ENCODE assay signal across 1 cellular context in the genomic region with DNA sequence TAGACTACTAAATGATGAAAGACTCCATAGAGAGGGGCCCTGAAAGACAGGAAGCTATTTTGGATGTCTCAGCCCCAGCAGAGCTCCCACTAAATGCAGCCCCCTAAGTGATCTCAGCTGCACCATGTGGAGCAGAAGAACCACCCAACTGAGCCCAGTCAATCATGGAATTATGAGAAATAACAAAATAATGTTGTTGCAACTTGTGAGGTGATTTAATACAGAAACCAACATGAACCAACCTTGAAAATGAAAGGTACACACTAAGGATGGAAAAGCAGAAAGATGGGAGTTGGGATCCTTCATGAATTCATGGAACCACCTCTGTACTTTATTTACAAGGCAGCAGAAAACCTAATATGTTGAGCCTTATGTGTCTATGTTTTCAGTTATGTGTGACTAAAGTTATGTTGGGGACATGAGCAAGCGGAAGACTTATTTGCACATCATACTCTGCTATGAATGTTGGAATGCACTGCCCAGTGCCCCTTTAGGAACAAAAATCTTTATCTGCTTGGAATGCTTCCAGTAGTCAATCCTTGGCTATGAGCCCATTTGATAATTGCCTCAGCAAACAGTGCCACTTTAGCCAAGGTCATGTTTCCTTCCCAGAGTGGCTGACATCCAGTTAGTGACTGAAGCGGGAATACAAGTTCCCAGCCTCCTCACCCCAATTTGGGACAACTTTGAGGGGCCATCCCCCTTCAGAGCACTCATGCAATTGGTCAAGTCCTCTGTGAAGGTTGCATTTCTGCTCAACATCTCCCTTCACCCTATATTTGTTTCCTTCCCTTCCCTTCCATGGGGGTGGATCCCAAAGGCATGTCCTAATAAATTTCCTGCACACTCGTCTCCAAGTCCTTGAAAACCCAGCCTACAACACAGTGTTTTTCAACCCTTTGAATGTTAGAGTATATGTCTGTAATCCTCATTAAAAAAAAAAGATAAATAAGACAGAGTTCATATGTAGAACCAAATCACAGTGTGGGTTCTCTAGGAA.
TF ChIP-seq lines count a peak whose summit lies in the region.

No MANE protein-coding gene starts in this region.

TF ChIP-seq in HepG2, 621 proteins besides CTCF, POLR2A, EP300 and RAD21 (continued from another document and continues in another):
- TF ChIP-seq, protein P1, sequence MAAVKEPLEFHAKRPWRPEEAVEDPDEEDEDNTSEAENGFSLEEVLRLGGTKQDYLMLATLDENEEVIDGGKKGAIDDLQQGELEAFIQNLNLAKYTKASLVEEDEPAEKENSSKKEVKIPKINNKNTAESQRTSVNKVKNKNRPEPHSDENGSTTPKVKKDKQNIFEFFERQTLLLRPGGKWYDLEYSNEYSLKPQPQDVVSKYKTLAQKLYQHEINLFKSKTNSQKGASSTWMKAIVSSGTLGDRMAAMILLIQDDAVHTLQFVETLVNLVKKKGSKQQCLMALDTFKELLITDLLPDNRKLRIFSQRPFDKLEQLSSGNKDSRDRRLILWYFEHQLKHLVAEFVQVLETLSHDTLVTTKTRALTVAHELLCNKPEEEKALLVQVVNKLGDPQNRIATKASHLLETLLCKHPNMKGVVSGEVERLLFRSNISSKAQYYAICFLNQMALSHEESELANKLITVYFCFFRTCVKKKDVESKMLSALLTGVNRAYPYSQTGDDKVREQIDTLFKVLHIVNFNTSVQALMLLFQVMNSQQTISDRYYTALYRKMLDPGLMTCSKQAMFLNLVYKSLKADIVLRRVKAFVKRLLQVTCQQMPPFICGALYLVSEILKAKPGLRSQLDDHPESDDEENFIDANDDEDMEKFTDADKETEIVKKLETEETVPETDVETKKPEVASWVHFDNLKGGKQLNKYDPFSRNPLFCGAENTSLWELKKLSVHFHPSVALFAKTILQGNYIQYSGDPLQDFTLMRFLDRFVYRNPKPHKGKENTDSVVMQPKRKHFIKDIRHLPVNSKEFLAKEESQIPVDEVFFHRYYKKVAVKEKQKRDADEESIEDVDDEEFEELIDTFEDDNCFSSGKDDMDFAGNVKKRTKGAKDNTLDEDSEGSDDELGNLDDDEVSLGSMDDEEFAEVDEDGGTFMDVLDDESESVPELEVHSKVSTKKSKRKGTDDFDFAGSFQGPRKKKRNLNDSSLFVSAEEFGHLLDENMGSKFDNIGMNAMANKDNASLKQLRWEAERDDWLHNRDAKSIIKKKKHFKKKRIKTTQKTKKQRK (IDR thresholded peaks at IDR 0.05; ENCODE audit: low read length) = no peak
- TF ChIP-seq NFKBIZ (CRISPR knock-in tag; IDR thresholded peaks at IDR 0.05) = peak; percentile 99
- TF ChIP-seq TARDBP (CRISPR knock-in tag; IDR thresholded peaks at IDR 0.05) = peak; percentile 90
- TF ChIP-seq, protein P2, sequence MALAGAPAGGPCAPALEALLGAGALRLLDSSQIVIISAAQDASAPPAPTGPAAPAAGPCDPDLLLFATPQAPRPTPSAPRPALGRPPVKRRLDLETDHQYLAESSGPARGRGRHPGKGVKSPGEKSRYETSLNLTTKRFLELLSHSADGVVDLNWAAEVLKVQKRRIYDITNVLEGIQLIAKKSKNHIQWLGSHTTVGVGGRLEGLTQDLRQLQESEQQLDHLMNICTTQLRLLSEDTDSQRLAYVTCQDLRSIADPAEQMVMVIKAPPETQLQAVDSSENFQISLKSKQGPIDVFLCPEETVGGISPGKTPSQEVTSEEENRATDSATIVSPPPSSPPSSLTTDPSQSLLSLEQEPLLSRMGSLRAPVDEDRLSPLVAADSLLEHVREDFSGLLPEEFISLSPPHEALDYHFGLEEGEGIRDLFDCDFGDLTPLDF (CRISPR knock-in tag; IDR thresholded peaks at IDR 0.05) = no peak
- 0 out of 2 replicates have a peak, but pooled peaks have one; percentile 49 for TF ChIP-seq SNAI1 (CRISPR knock-in tag; IDR thresholded peaks at IDR 0.05; ENCODE audit: borderline replicate concordance)
- peak; percentile 98 for TF ChIP-seq BCL6 (CRISPR knock-in tag; IDR thresholded peaks at IDR 0.05)
- TF ChIP-seq, protein P3, sequence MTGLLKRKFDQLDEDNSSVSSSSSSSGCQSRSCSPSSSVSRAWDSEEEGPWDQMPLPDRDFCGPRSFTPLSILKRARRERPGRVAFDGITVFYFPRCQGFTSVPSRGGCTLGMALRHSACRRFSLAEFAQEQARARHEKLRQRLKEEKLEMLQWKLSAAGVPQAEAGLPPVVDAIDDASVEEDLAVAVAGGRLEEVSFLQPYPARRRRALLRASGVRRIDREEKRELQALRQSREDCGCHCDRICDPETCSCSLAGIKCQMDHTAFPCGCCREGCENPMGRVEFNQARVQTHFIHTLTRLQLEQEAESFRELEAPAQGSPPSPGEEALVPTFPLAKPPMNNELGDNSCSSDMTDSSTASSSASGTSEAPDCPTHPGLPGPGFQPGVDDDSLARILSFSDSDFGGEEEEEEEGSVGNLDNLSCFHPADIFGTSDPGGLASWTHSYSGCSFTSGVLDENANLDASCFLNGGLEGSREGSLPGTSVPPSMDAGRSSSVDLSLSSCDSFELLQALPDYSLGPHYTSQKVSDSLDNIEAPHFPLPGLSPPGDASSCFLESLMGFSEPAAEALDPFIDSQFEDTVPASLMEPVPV (CRISPR knock-in tag; IDR thresholded peaks at IDR 0.05) = 0 out of 2 replicates have a peak, but pooled peaks have one; percentile 51
- no peak for TF ChIP-seq ZNF780A (CRISPR knock-in tag; IDR thresholded peaks at IDR 0.05)
- no peak for TF ChIP-seq RNF2 (conservative IDR thresholded peaks at IDR 0.05; ENCODE audit: low read depth)
- no peak for TF ChIP-seq ZNF337 (CRISPR knock-in tag; IDR thresholded peaks at IDR 0.05; ENCODE audit: borderline replicate concordance, low read depth)
- no peak for TF ChIP-seq ZNF510 (CRISPR knock-in tag; IDR thresholded peaks at IDR 0.05; ENCODE audit: low read depth)
- TF ChIP-seq, protein P4, sequence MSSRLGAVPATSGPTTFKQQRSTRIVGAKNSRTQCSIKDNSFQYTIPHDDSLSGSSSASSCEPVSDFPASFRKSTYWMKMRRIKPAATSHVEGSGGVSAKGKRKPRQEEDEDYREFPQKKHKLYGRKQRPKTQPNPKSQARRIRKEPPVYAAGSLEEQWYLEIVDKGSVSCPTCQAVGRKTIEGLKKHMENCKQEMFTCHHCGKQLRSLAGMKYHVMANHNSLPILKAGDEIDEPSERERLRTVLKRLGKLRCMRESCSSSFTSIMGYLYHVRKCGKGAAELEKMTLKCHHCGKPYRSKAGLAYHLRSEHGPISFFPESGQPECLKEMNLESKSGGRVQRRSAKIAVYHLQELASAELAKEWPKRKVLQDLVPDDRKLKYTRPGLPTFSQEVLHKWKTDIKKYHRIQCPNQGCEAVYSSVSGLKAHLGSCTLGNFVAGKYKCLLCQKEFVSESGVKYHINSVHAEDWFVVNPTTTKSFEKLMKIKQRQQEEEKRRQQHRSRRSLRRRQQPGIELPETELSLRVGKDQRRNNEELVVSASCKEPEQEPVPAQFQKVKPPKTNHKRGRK (CRISPR knock-in tag; IDR thresholded peaks at IDR 0.05) = no peak
- TF ChIP-seq ELF1 (CRISPR knock-in tag; IDR thresholded peaks at IDR 0.05) = peak; percentile 4; the same call in 1 of the 2 replicates
- no peak for TF ChIP-seq NFRKB (IDR thresholded peaks at IDR 0.05)
- peak; percentile 61; the same call in 1 of the 2 replicates for TF ChIP-seq CBFB (CRISPR knock-in tag; IDR thresholded peaks at IDR 0.05)
- TF ChIP-seq SOX13 (IDR thresholded peaks at IDR 0.05) = peak; percentile 68; the same call in 1 of the 2 replicates
- peak in 1 of 2 experiments; percentile 97; a peak in 2 of 4 replicates for TF ChIP-seq SOX13 (CRISPR knock-in tag; conservative IDR thresholded peaks at IDR 0.05 in 1 of 2, IDR thresholded peaks at IDR 0.05 in 1 of 2)
- TF ChIP-seq HOXA7 (CRISPR knock-in tag; IDR thresholded peaks at IDR 0.05) = no peak
- TF ChIP-seq E2F2 (CRISPR knock-in tag; IDR thresholded peaks at IDR 0.05; ENCODE audit: borderline replicate concordance) = no peak
- TF ChIP-seq MYNN (CRISPR knock-in tag; IDR thresholded peaks at IDR 0.05; ENCODE audit: low read depth) = no peak
- TF ChIP-seq TRIM24 (CRISPR knock-in tag; IDR thresholded peaks at IDR 0.05) = peak; percentile 93; the same call in 1 of the 2 replicates
- TF ChIP-seq, protein P5, sequence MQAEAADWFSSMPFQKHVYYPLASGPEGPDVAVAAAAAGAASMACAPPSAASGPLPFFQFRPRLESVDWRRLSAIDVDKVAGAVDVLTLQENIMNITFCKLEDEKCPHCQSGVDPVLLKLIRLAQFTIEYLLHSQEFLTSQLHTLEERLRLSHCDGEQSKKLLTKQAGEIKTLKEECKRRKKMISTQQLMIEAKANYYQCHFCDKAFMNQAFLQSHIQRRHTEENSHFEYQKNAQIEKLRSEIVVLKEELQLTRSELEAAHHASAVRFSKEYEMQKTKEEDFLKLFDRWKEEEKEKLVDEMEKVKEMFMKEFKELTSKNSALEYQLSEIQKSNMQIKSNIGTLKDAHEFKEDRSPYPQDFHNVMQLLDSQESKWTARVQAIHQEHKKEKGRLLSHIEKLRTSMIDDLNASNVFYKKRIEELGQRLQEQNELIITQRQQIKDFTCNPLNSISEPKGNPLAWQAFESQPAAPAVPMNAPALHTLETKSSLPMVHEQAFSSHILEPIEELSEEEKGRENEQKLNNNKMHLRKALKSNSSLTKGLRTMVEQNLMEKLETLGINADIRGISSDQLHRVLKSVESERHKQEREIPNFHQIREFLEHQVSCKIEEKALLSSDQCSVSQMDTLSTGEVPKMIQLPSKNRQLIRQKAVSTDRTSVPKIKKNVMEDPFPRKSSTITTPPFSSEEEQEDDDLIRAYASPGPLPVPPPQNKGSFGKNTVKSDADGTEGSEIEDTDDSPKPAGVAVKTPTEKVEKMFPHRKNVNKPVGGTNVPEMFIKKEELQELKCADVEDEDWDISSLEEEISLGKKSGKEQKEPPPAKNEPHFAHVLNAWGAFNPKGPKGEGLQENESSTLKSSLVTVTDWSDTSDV (CRISPR knock-in tag; IDR thresholded peaks at IDR 0.05) = no peak; the same call in 1 of the 2 replicates
- TF ChIP-seq EHMT2 (IDR thresholded peaks at IDR 0.05; ENCODE audit: borderline replicate concordance, low read depth, low read length) = peak; percentile 53; the same call in 1 of the 2 replicates
- TF ChIP-seq, protein P6, sequence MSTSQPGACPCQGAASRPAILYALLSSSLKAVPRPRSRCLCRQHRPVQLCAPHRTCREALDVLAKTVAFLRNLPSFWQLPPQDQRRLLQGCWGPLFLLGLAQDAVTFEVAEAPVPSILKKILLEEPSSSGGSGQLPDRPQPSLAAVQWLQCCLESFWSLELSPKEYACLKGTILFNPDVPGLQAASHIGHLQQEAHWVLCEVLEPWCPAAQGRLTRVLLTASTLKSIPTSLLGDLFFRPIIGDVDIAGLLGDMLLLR (CRISPR knock-in tag; IDR thresholded peaks at IDR 0.05) = 0 out of 2 replicates have a peak, but pooled peaks have one; percentile 56
- 0 out of 2 replicates have a peak, but pooled peaks have one; percentile 82 for TF ChIP-seq ZNF724P (CRISPR knock-in tag; IDR thresholded peaks at IDR 0.05; ENCODE audit: borderline replicate concordance)
- no peak for TF ChIP-seq ZNF17 (CRISPR knock-in tag; IDR thresholded peaks at IDR 0.05)
- no peak for TF ChIP-seq ZNF619 (CRISPR knock-in tag; IDR thresholded peaks at IDR 0.05)
- no peak; the same call in 1 of the 2 replicates for TF ChIP-seq MAF1 (CRISPR knock-in tag; IDR thresholded peaks at IDR 0.05; ENCODE audit: borderline replicate concordance)
- no peak for TF ChIP-seq KAT7 (CRISPR knock-in tag; IDR thresholded peaks at IDR 0.05; ENCODE audit: borderline replicate concordance)
- TF ChIP-seq ZNF7 (CRISPR knock-in tag; IDR thresholded peaks at IDR 0.05) = no peak
- TF ChIP-seq ZNF232 (CRISPR knock-in tag; IDR thresholded peaks at IDR 0.05; ENCODE audit: borderline replicate concordance) = 0 out of 2 replicates have a peak, but pooled peaks have one; percentile 22
- no peak for TF ChIP-seq THAP7 (CRISPR knock-in tag; IDR thresholded peaks at IDR 0.05)
- no peak for TF ChIP-seq JUN (CRISPR knock-in tag; IDR thresholded peaks at IDR 0.05)
- TF ChIP-seq, protein P7, sequence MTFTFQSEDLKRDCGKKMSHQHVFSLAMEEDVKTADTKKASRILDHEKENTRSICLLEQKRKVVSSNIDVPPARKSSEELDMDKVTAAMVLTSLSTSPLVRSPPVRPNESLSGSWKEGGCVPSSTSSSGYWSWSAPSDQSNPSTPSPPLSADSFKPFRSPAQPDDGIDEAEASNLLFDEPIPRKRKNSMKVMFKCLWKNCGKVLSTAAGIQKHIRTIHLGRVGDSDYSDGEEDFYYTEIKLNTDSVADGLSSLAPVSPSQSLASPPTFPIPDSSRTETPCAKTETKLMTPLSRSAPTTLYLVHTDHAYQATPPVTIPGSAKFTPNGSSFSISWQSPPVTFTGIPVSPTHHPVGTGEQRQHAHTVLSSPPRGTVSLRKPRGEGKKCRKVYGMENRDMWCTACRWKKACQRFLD (CRISPR knock-in tag; IDR thresholded peaks at IDR 0.05; ENCODE audit: borderline replicate concordance) = no peak
- peak; percentile 79; the same call in 1 of the 2 replicates for TF ChIP-seq TFDP1 (CRISPR knock-in tag; IDR thresholded peaks at IDR 0.05; ENCODE audit: borderline replicate concordance)
- no peak for TF ChIP-seq NFKB2 (CRISPR knock-in tag; IDR thresholded peaks at IDR 0.05; ENCODE audit: borderline replicate concordance)
- TF ChIP-seq NFE2L2 (IDR thresholded peaks at IDR 0.05; ENCODE audit: low read length) = no peak
- TF ChIP-seq, protein P8, sequence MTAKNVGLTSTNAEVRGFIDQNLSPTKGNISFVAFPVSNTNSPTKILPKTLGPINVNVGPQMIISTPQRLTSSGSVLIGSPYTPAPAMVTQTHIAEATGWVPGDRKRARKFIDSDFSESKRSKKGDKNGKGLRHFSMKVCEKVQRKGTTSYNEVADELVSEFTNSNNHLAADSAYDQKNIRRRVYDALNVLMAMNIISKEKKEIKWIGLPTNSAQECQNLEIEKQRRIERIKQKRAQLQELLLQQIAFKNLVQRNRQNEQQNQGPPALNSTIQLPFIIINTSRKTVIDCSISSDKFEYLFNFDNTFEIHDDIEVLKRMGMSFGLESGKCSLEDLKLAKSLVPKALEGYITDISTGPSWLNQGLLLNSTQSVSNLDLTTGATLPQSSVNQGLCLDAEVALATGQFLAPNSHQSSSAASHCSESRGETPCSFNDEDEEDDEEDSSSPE (CRISPR knock-in tag; IDR thresholded peaks at IDR 0.05) = peak; percentile 80
- TF ChIP-seq RCOR2 (CRISPR knock-in tag; IDR thresholded peaks at IDR 0.05) = peak; percentile 99
- no peak; the same call in 1 of the 2 replicates for TF ChIP-seq ZNF589 (CRISPR knock-in tag; conservative IDR thresholded peaks at IDR 0.05)
